ENCODE assay signal across 18 cellular contexts in genomic region chr17:74126959-74127358, GRCh38.
DNase-seq lines count a peak whose midpoint lies in the region; ATAC-seq and TF ChIP-seq lines count a peak whose summit lies in the region.
"Had no signal": no experiment of that assay in that cellular context is flagged by ENCODE, and none has a peak within 500 bp of the region (broad histone marks: within the 10 kb centered on the region; RNA-seq: fewer than 3 reads in every experiment).

No MANE protein-coding gene starts in this region.

- no peak overlapping the region for H3K27ac ChIP-seq in upper lobe of right lung
- H3K27ac ChIP-seq: 22Rv1 had no signal

- H3K36me3 Mint-ChIP-seq in WTC11, result no peaks in the 10 kb centered on the region
- peaks cover 0 to 4% (median 0%) of the 10 kb centered on the region in 3 donors for H3K36me3 Mint-ChIP-seq in naive thymus-derived CD8-positive, alpha-beta T cell
- H3K36me3 Mint-ChIP-seq: CD14-positive monocyte; CD8-positive, alpha-beta T cell had no signal

- H3K27ac Mint-ChIP-seq in WTC11, result no peak overlapping the region
- H3K27ac Mint-ChIP-seq in naive thymus-derived CD8-positive, alpha-beta T cell, result peak overlapping the region in 1 of 10 donors; percentile 2
- H3K27ac Mint-ChIP-seq: CD14-positive monocyte; CD8-positive, alpha-beta T cell; GM23338; HFFc6 had no signal

- peaks cover 11% of the 10 kb centered on the region for H3K9me3 Mint-ChIP-seq in WTC11
- peaks cover 0 to 4% (median 0%) of the 10 kb centered on the region in 9 donors for H3K9me3 Mint-ChIP-seq in naive thymus-derived CD8-positive, alpha-beta T cell
- H3K9me3 Mint-ChIP-seq: CD8-positive, alpha-beta T cell had no signal

- H3K9me3 ChIP-seq in upper lobe of right lung, result no peaks in the 10 kb centered on the region
- no peaks in the 10 kb centered on the region for H3K9me3 ChIP-seq in mucosa of descending colon
- H3K9me3 ChIP-seq: HAP-1 had no signal

- H3K36me3 ChIP-seq in upper lobe of right lung (no peaks in the 10 kb centered on the region), mucosa of descending colon (ENCODE audit: low read depth) (no peaks in the 10 kb centered on the region)
- H3K36me3 ChIP-seq: HAP-1 had no signal

- CTCF ChIA-PET in WTC11 (lab: Charles Lee), result interaction anchor here (0.7 to 1.1 kb wide), 3 partner anchors 8 to 75 kb away, joined by 3 to 4 read pairs (median 3); no protein-coding TSS in a partner anchor

- no peak for ATAC-seq in WTC11
- ATAC-seq in upper lobe of right lung, result no peak
- no peak for ATAC-seq in mucosa of descending colon
- no peak for ATAC-seq in naive thymus-derived CD8-positive, alpha-beta T cell
- ATAC-seq: CD8-positive, alpha-beta T cell; GM23338; HepG2 had no signal

- peaks cover 11% of the 10 kb centered on the region for H3K4me1 Mint-ChIP-seq in WTC11
- peaks cover 0 to 2% (median 0%) of the 10 kb centered on the region in 4 donors for H3K4me1 Mint-ChIP-seq in naive thymus-derived CD8-positive, alpha-beta T cell
- H3K4me1 Mint-ChIP-seq: CD14-positive monocyte had no signal

- no peaks in the 10 kb centered on the region for H3K4me1 ChIP-seq in upper lobe of right lung
- no peaks in the 10 kb centered on the region for H3K4me1 ChIP-seq in mucosa of descending colon (ENCODE audit: low read depth)
- H3K4me1 ChIP-seq: HAP-1 had no signal

- DNase-seq in activated effector memory CD4-positive, alpha-beta T cell treated with anti-CD3 and anti-CD28 coated beads, Interleukin-2, amount 50 U/mL, for 16 hours, result peak; percentile 37
- DNase-seq in activated effector memory CD4-positive, alpha-beta T cell treated with Interleukin-2 at 50 U/mL for 16 hours, result no peak
- DNase-seq in WTC11 (ENCODE audit: low spot score) (no peak), islet precursor cell (peak; percentile 36), upper lobe of right lung (peak; percentile 13), mucosa of descending colon (no peak)
- no peak for DNase-seq in activated CD4-positive, alpha-beta T cell treated with anti-CD3 and anti-CD28 coated beads, Interleukin-2, amount 50 U/mL, for 4 hours
- no peak for DNase-seq in naive thymus-derived CD8-positive, alpha-beta T cell
- DNase-seq: CD8-positive, alpha-beta T cell; COR-L47; DMS153; EL; HFFc6 had no signal

- POLR2A ChIA-PET in WTC11 (lab: Charles Lee), result interaction anchor here (0.7 kb wide), 1 partner anchor 198 kb away, joined by 4 read pairs; no protein-coding TSS in a partner anchor
- POLR2A ChIA-PET in naive thymus-derived CD8-positive, alpha-beta T cell (lab: Charles Lee), result no interaction called here

- peaks cover 9% of the 10 kb centered on the region for H3K27me3 ChIP-seq in upper lobe of right lung

- no peak overlapping the region for H3K4me3 ChIP-seq in upper lobe of right lung
- no peak overlapping the region for H3K4me3 ChIP-seq in mucosa of descending colon
- H3K4me3 ChIP-seq: GM23338, HAP-1 had no signal

- H3K4me3 Mint-ChIP-seq in WTC11, result no peak overlapping the region
- no peak overlapping the region for H3K4me3 Mint-ChIP-seq in naive thymus-derived CD8-positive, alpha-beta T cell
- H3K4me3 Mint-ChIP-seq: CD14-positive monocyte; CD8-positive, alpha-beta T cell; GM23338; HFFc6 had no signal

- intact Hi-C loops in upper lobe of right lung (cut with DNase I) (no loop called here), mucosa of descending colon (cut with DNase I, micrococcal nuclease) (no loop called here)

- H3K27me3 Mint-ChIP-seq in WTC11 (ENCODE audit: low read depth), result peaks cover 3% of the 10 kb centered on the region; the same call in 1 of the 2 replicates
- peaks cover 14 to 63% (median 45%) of the 10 kb centered on the region in 5 donors for H3K27me3 Mint-ChIP-seq in naive thymus-derived CD8-positive, alpha-beta T cell

- no peak for TF ChIP-seq CTCF in WTC11 (IDR thresholded peaks at IDR 0.05)
- no peak for TF ChIP-seq CTCF in upper lobe of right lung (IDR thresholded peaks at IDR 0.05)
- no peak for TF ChIP-seq CTCF in mucosa of descending colon (IDR thresholded peaks at IDR 0.05)

TF ChIP-seq in WTC11, 78 proteins besides CTCF, POLR2A, EP300 and RAD21:
- TF ChIP-seq GTF2I (CRISPR knock-in tag; conservative IDR thresholded peaks at IDR 0.05) (0 out of 2 replicates have a peak, but pooled peaks have one; percentile 5), TP53 (CRISPR knock-in tag; IDR thresholded peaks at IDR 0.05) (no peak), AR (CRISPR knock-in tag; IDR thresholded peaks at IDR 0.05) (no peak)
TF ChIP-seq in WTC11: peak in this region for 1.

Comparison
In these comparisons a context has a peak if more than half of its experiments do, and no peak if none do; other contexts are left out.
1. DNase-seq: peak in activated effector memory CD4-positive, alpha-beta T cell treated with anti-CD3 and anti-CD28 coated beads, Interleukin-2, amount 50 U/mL, for 16 hours (single experiment), islet precursor cell (single experiment) and upper lobe of right lung (single experiment); none in activated effector memory CD4-positive, alpha-beta T cell treated with Interleukin-2 at 50 U/mL for 16 hours (single experiment), WTC11 (single experiment), activated CD4-positive, alpha-beta T cell treated with anti-CD3 and anti-CD28 coated beads, Interleukin-2, amount 50 U/mL, for 4 hours (0 of 2), mucosa of descending colon (0 of 3) and naive thymus-derived CD8-positive, alpha-beta T cell (0 of 10).